Comparison of ENCODE assay signal across 15 cellular contexts in the genomic region with DNA sequence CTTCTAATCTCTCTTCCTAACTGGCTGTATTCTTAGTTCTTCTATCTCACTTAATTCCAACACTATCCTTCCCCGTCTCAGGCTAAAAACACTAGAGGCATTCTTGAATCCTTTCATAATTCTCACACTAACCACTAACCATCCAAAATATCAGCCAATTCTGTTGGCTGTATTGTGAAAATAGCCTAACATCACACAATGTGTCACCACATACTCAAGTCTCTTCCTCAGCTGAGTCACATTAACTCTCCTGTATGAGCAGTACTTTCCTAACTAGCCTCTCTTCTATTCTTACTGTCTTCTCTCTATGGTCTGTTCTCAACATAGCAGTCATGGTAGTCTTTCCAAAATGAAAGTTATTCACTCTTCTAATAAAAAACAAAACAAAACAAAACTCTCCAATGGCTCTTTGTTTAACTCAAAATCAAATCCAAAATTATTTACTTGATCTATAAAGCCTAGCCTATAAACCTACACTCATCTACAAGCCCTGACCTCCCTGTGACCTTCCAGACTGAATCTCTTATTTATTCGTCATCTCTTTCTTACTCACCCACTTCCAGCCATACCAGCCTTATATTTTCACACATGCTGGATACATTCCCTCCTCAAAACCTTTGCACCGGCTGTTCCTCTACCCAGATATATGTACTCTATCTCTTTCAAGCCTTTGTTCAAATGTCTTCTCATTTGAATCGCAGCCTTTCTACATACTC.
A peak's percentile ranks its signal among the peaks of the same experiment; 100 is the strongest.
DNase-seq lines count a peak whose midpoint lies in the region; TF ChIP-seq lines count a peak whose summit lies in the region.
"Had no signal": no experiment of that assay in that cellular context is flagged by ENCODE, and none has a peak within 500 bp of the region (broad histone marks: within the 10 kb centered on the region; RNA-seq: fewer than 3 reads in every experiment).

No MANE protein-coding gene starts in this region.

- no peaks in the 10 kb centered on the region for H3K9me2 ChIP-seq in GM23248 (ENCODE audit: insufficient read depth)

- H3K27me3 ChIP-seq in GM23248 (replicated peaks; ENCODE audit: insufficient read depth) = no peaks in the 10 kb centered on the region

- 9 to 10% methylated on average over 4 of the region's 4 CpGs for WGBS in GM23248 (ENCODE audit: low coverage in 1 of 2, low lambda C conversion rate in 2 of 2, missing lambda C conversion rate in 2 of 2), 2 experiments

- H3F3A ChIP-seq in GM23248 (ENCODE audit: insufficient read depth) = no peaks in the 10 kb centered on the region

- no peaks in the 10 kb centered on the region for H3K36me3 ChIP-seq in GM23248 (ENCODE audit: low read depth)
- H3K36me3 ChIP-seq: lower lobe of right lung had no signal

- no peak overlapping the region for H3K4me2 ChIP-seq in GM23248 (ENCODE audit: unreplicated experiment)

- H2AFZ ChIP-seq in GM23248 = no peak overlapping the region

- H4K20me1 ChIP-seq in GM23248 (ENCODE audit: insufficient read depth) = no peaks in the 10 kb centered on the region

- in situ Hi-C loops in GM23248 (cut with MboI) = no loop called here

- TF ChIP-seq CTCF in epithelial cell of proximal tubule (conservative IDR thresholded peaks at IDR 0.05; ENCODE audit: low read depth, low read length) = no peak

- no peaks in the 10 kb centered on the region for H3K79me2 ChIP-seq in GM23248 (ENCODE audit: insufficient read depth)

- H3K4me1 ChIP-seq in GM23248 (ENCODE audit: insufficient read depth) = no peaks in the 10 kb centered on the region
- H3K4me1 ChIP-seq: lower lobe of right lung had no signal

- DNase-seq in GM23248 (peak; percentile 62), RPMI7951 (ENCODE audit: low read depth) (peak; percentile 94), epithelial cell of proximal tubule (ENCODE audit: low read depth) (peak; percentile 30), skeletal muscle cell (ENCODE audit: low read depth) (peak; percentile 80), hippocampal formation (lab: John Stamatoyannopoulos, UW) (no peak), ureter (ENCODE audit: low spot score) (no peak), NCI-H446 (lab: John Stamatoyannopoulos, UW) (no peak)
- no peak for DNase-seq in activated CD4-positive, CD25-positive, alpha-beta regulatory T cell (lab: John Stamatoyannopoulos, UW)
- DNase-seq: activated CD8-positive, alpha-beta T cell treated with anti-CD3 and anti-CD28 coated beads, Interleukin-2, amount 10 ng/mL, durations not matched to agents 7 days and 5 days; activated gamma-delta T cell; CD4-positive, alpha-beta memory T cell; lower lobe of right lung; NCI-H1694 treated with DMSO at 0.1 percent for 48 hours; NCI-H774; SIG-M5 had no signal

- no peak overlapping the region for H3K4me3 ChIP-seq in GM23248
- no peak overlapping the region for H3K4me3 ChIP-seq in epithelial cell of proximal tubule (ENCODE audit: low read depth, low read length)
- no peak overlapping the region for H3K4me3 ChIP-seq in skeletal muscle cell (ENCODE audit: low read depth, low read length)
- H3K4me3 ChIP-seq: lower lobe of right lung had no signal

- 0 out of 2 replicates have a peak overlapping the region, but pooled peaks have one; percentile 20 for H3K27ac ChIP-seq in GM23248
- H3K27ac ChIP-seq: lower lobe of right lung had no signal

- H3K9ac ChIP-seq in GM23248 = no peak overlapping the region

- no peaks in the 10 kb centered on the region for H3K9me3 ChIP-seq in GM23248 (ENCODE audit: low read depth)
- H3K9me3 ChIP-seq: lower lobe of right lung had no signal

Comparison
In these comparisons a context has a peak if more than half of its experiments do, and no peak if none do; other contexts are left out.
1. DNase-seq: peak in GM23248 (single experiment), RPMI7951 (single experiment), epithelial cell of proximal tubule (single experiment) and skeletal muscle cell (single experiment); none in activated CD4-positive, CD25-positive, alpha-beta regulatory T cell (0 of 4), hippocampal formation (0 of 2), ureter (single experiment) and NCI-H446 (0 of 2).